Comparison of ENCODE assay signal across 29 cellular contexts in genomic region chr2:199855812-199856211, GRCh38.
"Had no signal": no experiment of that assay in that cellular context is flagged by ENCODE, and none has a peak within 500 bp of the region (broad histone marks: within the 10 kb centered on the region; RNA-seq: fewer than 3 reads in every experiment).

No MANE protein-coding gene starts in this region.

- H3K27ac Mint-ChIP-seq: activated B cell treated with CpG ODN at 0.5 μM for 24 hours; activated CD8-positive, alpha-beta T cell treated with anti-CD3 and anti-CD28 coated beads for 36 hours; activated naive CD8-positive, alpha-beta T cell; activated naive CD8-positive, alpha-beta T cell treated with anti-CD3 and anti-CD28 coated beads, Interleukin-2, amount 50 U/mL, for 24 hours; activated T-helper 17 cell treated with anti-CD3 and anti-CD28 coated beads, Interleukin-2, amount 50 U/mL, for 72 hours; brain had no signal

- H3K9me3 ChIP-seq: adrenal gland, ascending aorta, breast epithelium, colonic mucosa, esophagus squamous epithelium, heart left ventricle had no signal

- H3K27me3 ChIP-seq: adrenal gland, ascending aorta, breast epithelium, cardiac muscle cell, colonic mucosa had no signal

- H3K9me3 Mint-ChIP-seq: activated B cell treated with CpG ODN at 0.5 μM for 24 hours; activated CD8-positive, alpha-beta T cell treated with anti-CD3 and anti-CD28 coated beads for 36 hours; activated naive CD8-positive, alpha-beta T cell treated with anti-CD3 and anti-CD28 coated beads, Interleukin-2, amount 50 U/mL, for 24 hours; activated T-cell treated with anti-CD3 and anti-CD28 coated beads, Interleukin-2, amount 50 U/mL, for 4 hours; activated T-helper 17 cell treated with anti-CD3 and anti-CD28 coated beads, Interleukin-2, amount 50 U/mL, for 72 hours had no signal

- DNase-seq: activated B cell treated with CpG ODN at 0.5 μM for 24 hours; activated CD4-positive, alpha-beta T cell treated with anti-CD3 and anti-CD28 coated beads for 48 hours; activated CD4-positive, alpha-beta T cell treated with anti-CD3 and anti-CD28 coated beads, Interleukin-2, amount 50 U/mL, for 1 hour; activated CD4-positive, alpha-beta T cell treated with anti-CD3 and anti-CD28 coated beads, Interleukin-2, amount 50 U/mL, for 48 hours; activated CD8-positive, alpha-beta memory T cell treated with anti-CD3 and anti-CD28 coated beads for 24 hours; activated CD8-positive, alpha-beta T cell treated with anti-CD3 and anti-CD28 coated beads for 36 hours; activated effector memory CD4-positive, alpha-beta T cell treated with Interleukin-2 at 50 U/mL for 16 hours; activated gamma-delta T cell treated with Interleukin-2 at 50 U/mL for 16 hours; activated naive CD4-positive, alpha-beta T cell treated with anti-CD3 and anti-CD28 coated beads, Interleukin-2, amount 50 U/mL, for 16 hours; activated naive CD4-positive, alpha-beta T cell treated with Interleukin-2 at 50 U/mL for 16 hours; activated naive CD8-positive, alpha-beta T cell treated with anti-CD3 and anti-CD28 coated beads, Interleukin-2, amount 50 U/mL, for 24 hours; activated T-cell treated with anti-CD3 and anti-CD28 coated beads, Interleukin-2, amount 50 U/mL, for 4 hours; adrenal gland; amygdala; central memory CD4-positive, alpha-beta T cell; cerebellar nuclear complex; colonic mucosa; effector CD8-positive, alpha-beta T cell; esophagus squamous epithelium; heart left ventricle; T-helper 2 cell had no signal

- H3K4me1 Mint-ChIP-seq: activated T-helper 17 cell treated with anti-CD3 and anti-CD28 coated beads, Interleukin-2, amount 50 U/mL, for 72 hours had no signal

- H3K36me3 Mint-ChIP-seq: activated naive CD8-positive, alpha-beta T cell; brain had no signal

- H3K4me3 ChIP-seq: adrenal gland, ascending aorta, breast epithelium, cardiac muscle cell, colonic mucosa, esophagus squamous epithelium, heart left ventricle had no signal

- H3K27ac ChIP-seq: adrenal gland, ascending aorta, breast epithelium, cardiac muscle cell, colonic mucosa, epithelial cell of prostate, esophagus squamous epithelium, heart left ventricle, VCaP had no signal

- H3K4me1 ChIP-seq: adrenal gland, ascending aorta, breast epithelium, colonic mucosa had no signal

- H3K4me3 Mint-ChIP-seq: activated B cell treated with CpG ODN at 0.5 μM for 24 hours; activated CD8-positive, alpha-beta T cell treated with anti-CD3 and anti-CD28 coated beads for 36 hours; activated naive CD8-positive, alpha-beta T cell; activated naive CD8-positive, alpha-beta T cell treated with anti-CD3 and anti-CD28 coated beads, Interleukin-2, amount 50 U/mL, for 24 hours; activated T-cell treated with anti-CD3 and anti-CD28 coated beads, Interleukin-2, amount 50 U/mL, for 4 hours; activated T-helper 17 cell treated with anti-CD3 and anti-CD28 coated beads, Interleukin-2, amount 50 U/mL, for 72 hours; brain had no signal

- H3K36me3 ChIP-seq: adrenal gland, ascending aorta, breast epithelium, cardiac muscle cell, colonic mucosa, esophagus squamous epithelium, heart left ventricle had no signal
